Comparison of ENCODE assay signal across 11 cellular contexts in genomic region chr17:9676084-9676483, GRCh38. TPM values are rescaled to one million over a fixed set of nuclear protein-coding genes. Genes with fewer than 3 reads are reported as not detected.
DNase-seq lines count a peak whose midpoint lies in the region; ATAC-seq and TF ChIP-seq lines count a peak whose summit lies in the region.
"Had no signal": no experiment of that assay in that cellular context is flagged by ENCODE, and none has a peak within 500 bp of the region (broad histone marks: within the 10 kb centered on the region; RNA-seq: fewer than 3 reads in every experiment).

No MANE protein-coding gene starts in this region.

- H3K36me3 ChIP-seq in BJ (ENCODE audit: control insufficient read depth, insufficient read depth, low read length) (no peaks in the 10 kb centered on the region), colonic mucosa (no peaks in the 10 kb centered on the region), mucosa of descending colon (ENCODE audit: low read depth) (no peaks in the 10 kb centered on the region)

- TF ChIP-seq CTCF in BJ (IDR thresholded peaks at IDR 0.05; ENCODE audit: insufficient read depth, low read depth, low read length) (peak; percentile 19; the same call in 1 of the 2 replicates), colonic mucosa (IDR thresholded peaks at IDR 0.05) (peak; percentile 33), mucosa of descending colon (IDR thresholded peaks at IDR 0.05) (no peak)

- H3K4me1 ChIP-seq in colonic mucosa (no peaks in the 10 kb centered on the region), mucosa of descending colon (ENCODE audit: low read depth) (no peaks in the 10 kb centered on the region)

- DNase-seq in BJ (ENCODE audit: low read depth) (no peak), NCI-H460 (ENCODE audit: extremely low read depth, low read depth) (peak; percentile 6), colonic mucosa (no peak), mucosa of descending colon (peak in 1 of 3 donors; percentile 62), hypothalamus (lab: John Stamatoyannopoulos, UW) (no peak), epidermal melanocyte (ENCODE audit: insufficient read length, low spot score) (no peak)
- DNase-seq: activated B cell treated with CpG ODN at 0.5 μM for 24 hours; amniotic stem cell; CD4-positive, alpha-beta T cell had no signal

- POLR2A ChIA-PET in BJ (lab: Charles Lee) = no interaction called here

- CTCF ChIA-PET in BJ (lab: Yijun Ruan, JAX) = interaction anchor here (1.1 to 5.3 kb wide), 2 partner anchors 18 to 99 kb away, joined by 4 to 32 read pairs; partner anchors contain the start of genes CFAP52 and STX8

- intact Hi-C loops in colonic mucosa (cut with DNase I) (loop anchor here (5.0 to 10.0 kb wide), 2 partner anchors 49 to 91 kb away; no protein-coding TSS in a partner anchor), mucosa of descending colon (cut with DNase I, micrococcal nuclease) (no loop called here)

- H3K27ac ChIP-seq in colonic mucosa = no peak overlapping the region

- no peak overlapping the region for H3K9ac ChIP-seq in colonic mucosa (ENCODE audit: low read depth in 2 of 2, low read length in 2 of 2)

- H3K9me3 ChIP-seq in colonic mucosa (no peaks in the 10 kb centered on the region), mucosa of descending colon (peaks cover 11% of the 10 kb centered on the region)

- no peaks in the 10 kb centered on the region for H3K27me3 ChIP-seq in BJ (ENCODE audit: control insufficient read depth, insufficient read depth, low read length)
- H3K27me3 ChIP-seq in colonic mucosa = no peaks in the 10 kb centered on the region

- peak; percentile 58 for ATAC-seq in mucosa of descending colon
- no peak for ATAC-seq in GM18517 (IDR thresholded peaks at IDR 0.05; ENCODE audit: unreplicated experiment)
- ATAC-seq in GM18511 (IDR thresholded peaks at IDR 0.05; ENCODE audit: unreplicated experiment) = no peak

- H3K4me3 ChIP-seq in BJ (ENCODE audit: low read depth, low read length) (no peak overlapping the region), colonic mucosa (no peak overlapping the region), mucosa of descending colon (no peak overlapping the region)

RNA-seq across cellular contexts. Expression of gene USP43, which starts 30.8 kb away (rescaled TPM):
- polyA plus RNA-seq in BJ (2011; rRNA removed) = 0.16 and 0.23 TPM in 2 replicates
- 0.28 TPM in 1 of 2 replicates, not detected in the other for polyA minus RNA-seq in BJ (2011; rRNA and poly(A)+ RNA removed)
- 7.7 and 8.3 TPM in 2 replicates for total RNA-seq in NCI-H460 (2014; rRNA removed; shearing (Covaris generic))
- 17.7 and 18.6 TPM in 2 replicates for polyA plus RNA-seq in NCI-H460 (2014; cell fraction: nucleus; rRNA removed)
- total RNA-seq in colonic mucosa (10 to 100 TPM; 14.2 to 15.6 TPM), mucosa of descending colon (10 to 100 TPM in 2 of 3 donors, 1 to 10 TPM in 1; 7.2 to 18.4 (median 13.6) TPM)
